In the genomic region with DNA sequence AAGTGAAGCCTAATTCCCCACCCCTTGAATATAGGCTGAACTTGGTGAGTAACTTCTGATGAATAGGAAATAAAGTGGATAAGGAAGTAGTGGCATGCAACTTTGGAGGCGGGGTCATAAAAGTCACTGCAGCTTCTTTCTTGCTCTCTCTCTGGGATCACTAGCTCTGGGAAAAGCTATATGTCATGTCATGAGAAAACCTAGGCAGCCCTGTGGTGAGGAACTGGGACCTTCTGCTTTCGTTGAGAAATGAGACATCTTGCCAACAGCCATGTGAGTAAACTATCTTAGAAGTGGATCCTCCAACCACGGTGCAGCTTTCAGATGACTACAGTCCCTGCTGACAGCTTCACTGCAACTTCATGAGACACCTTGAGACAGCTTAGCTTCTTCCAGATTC, we compare ENCODE assay signal across 13 cellular contexts. TPM values are rescaled to one million over a fixed set of nuclear protein-coding genes. Genes with fewer than 3 reads are reported as not detected.
DNase-seq lines count a peak whose midpoint lies in the region; ATAC-seq and TF ChIP-seq lines count a peak whose summit lies in the region.
"Had no signal": no experiment of that assay in that cellular context is flagged by ENCODE, and none has a peak within 500 bp of the region (broad histone marks: within the 10 kb centered on the region; RNA-seq: fewer than 3 reads in every experiment).

No MANE protein-coding gene starts in this region.

- DNase-seq in CD1c-positive myeloid dendritic cell (ENCODE audit: extremely low spot score) = peak; percentile 88
- peak; percentile 76 for DNase-seq in HCEC 1CT
- peak; percentile 67 for DNase-seq in OCI-M1 (lab: John Stamatoyannopoulos, UW)
- DNase-seq in fibroblast of villous mesenchyme (ENCODE audit: low read depth) = peak; percentile 17
- DNase-seq in naive thymus-derived CD8-positive, alpha-beta T cell = no peak
- no peak for DNase-seq in DMS 273 (lab: John Stamatoyannopoulos, UW; ENCODE audit: unreplicated experiment)
- DNase-seq in stimulated activated effector memory CD8-positive, alpha-beta T cell treated with anti-CD3 and anti-CD28 coated beads, Interleukin-12 subunit alpha, Interleukin-12 subunit beta, amount 100 ng/mL, for 72 hours (ENCODE audit: low spot score in 2 of 2) = no peak
- DNase-seq: activated T-cell treated with anti-CD3 and anti-CD28 coated beads, Interleukin-2, amount 50 U/mL, for 48 hours; NCI-H2081 had no signal

- H3K27ac Mint-ChIP-seq in naive thymus-derived CD8-positive, alpha-beta T cell = no peak overlapping the region
- H3K27ac Mint-ChIP-seq in stimulated activated effector memory CD8-positive, alpha-beta T cell treated with anti-CD3 and anti-CD28 coated beads, Interleukin-12 subunit alpha, Interleukin-12 subunit beta, amount 100 ng/mL, for 72 hours = no peak overlapping the region
- H3K27ac Mint-ChIP-seq: type B pancreatic cell had no signal

- H3K36me3 Mint-ChIP-seq in naive thymus-derived CD8-positive, alpha-beta T cell = no peaks in the 10 kb centered on the region
- H3K36me3 Mint-ChIP-seq in stimulated activated effector memory CD8-positive, alpha-beta T cell treated with anti-CD3 and anti-CD28 coated beads, Interleukin-12 subunit alpha, Interleukin-12 subunit beta, amount 100 ng/mL, for 72 hours = no peaks in the 10 kb centered on the region

- ATAC-seq in naive thymus-derived CD8-positive, alpha-beta T cell = no peak
- ATAC-seq in GM21825 (IDR thresholded peaks at IDR 0.05; ENCODE audit: unreplicated experiment) = no peak
- ATAC-seq in stimulated activated effector memory CD8-positive, alpha-beta T cell treated with anti-CD3 and anti-CD28 coated beads, Interleukin-12 subunit alpha, Interleukin-12 subunit beta, amount 100 ng/mL, for 72 hours = no peak

- H3K4me3 ChIP-seq in fibroblast of villous mesenchyme (ENCODE audit: low read depth, low read length) = no peak overlapping the region
- H3K4me3 ChIP-seq: coronary artery had no signal

- no peak overlapping the region for H3K4me3 Mint-ChIP-seq in naive thymus-derived CD8-positive, alpha-beta T cell
- no peak overlapping the region for H3K4me3 Mint-ChIP-seq in stimulated activated effector memory CD8-positive, alpha-beta T cell treated with anti-CD3 and anti-CD28 coated beads, Interleukin-12 subunit alpha, Interleukin-12 subunit beta, amount 100 ng/mL, for 72 hours
- H3K4me3 Mint-ChIP-seq: type B pancreatic cell had no signal

- POLR2A ChIA-PET in naive thymus-derived CD8-positive, alpha-beta T cell (lab: Charles Lee) = no interaction called here

- peaks cover 14 to 56% (median 28%) of the 10 kb centered on the region in 5 donors for H3K27me3 Mint-ChIP-seq in naive thymus-derived CD8-positive, alpha-beta T cell
- H3K27me3 Mint-ChIP-seq: type B pancreatic cell had no signal

- no peaks in the 10 kb centered on the region for H3K9me3 Mint-ChIP-seq in naive thymus-derived CD8-positive, alpha-beta T cell
- no peaks in the 10 kb centered on the region for H3K9me3 Mint-ChIP-seq in stimulated activated effector memory CD8-positive, alpha-beta T cell treated with anti-CD3 and anti-CD28 coated beads, Interleukin-12 subunit alpha, Interleukin-12 subunit beta, amount 100 ng/mL, for 72 hours
- H3K9me3 Mint-ChIP-seq: type B pancreatic cell had no signal

- TF ChIP-seq CTCF in fibroblast of villous mesenchyme (IDR thresholded peaks at IDR 0.05; ENCODE audit: insufficient read depth, low read depth, low read length) = no peak

- no peaks in the 10 kb centered on the region for H3K4me1 Mint-ChIP-seq in naive thymus-derived CD8-positive, alpha-beta T cell
- H3K4me1 Mint-ChIP-seq in stimulated activated effector memory CD8-positive, alpha-beta T cell treated with anti-CD3 and anti-CD28 coated beads, Interleukin-12 subunit alpha, Interleukin-12 subunit beta, amount 100 ng/mL, for 72 hours = no peaks in the 10 kb centered on the region

RNA-seq across cellular contexts. Expression of gene ZNF214, which starts 15.7 kb away (rescaled TPM):
- 2.6 and 3.2 TPM in 2 replicates for total RNA-seq in fibroblast of villous mesenchyme
- not detected for total RNA-seq in naive thymus-derived CD8-positive, alpha-beta T cell
- polyA plus RNA-seq in naive thymus-derived CD8-positive, alpha-beta T cell = not detected
- total RNA-seq: T-helper 2 cell treated with Interferon-gamma antibody and Interleukin-4, amounts not matched to agents 100 ng/mL and 5 ng/mL, for 36 hours had no signal

RNA-seq across cellular contexts. Expression of gene NLRP14, which starts 15.8 kb away (rescaled TPM):
- total RNA-seq in fibroblast of villous mesenchyme = under 0.01 and 0.32 TPM in 2 replicates
- total RNA-seq in naive thymus-derived CD8-positive, alpha-beta T cell = not detected
- not detected for polyA plus RNA-seq in naive thymus-derived CD8-positive, alpha-beta T cell

Comparison
In these comparisons a context has a peak if more than half of its experiments do, and no peak if none do; other contexts are left out.
1. DNase-seq: peak in CD1c-positive myeloid dendritic cell (single experiment), HCEC 1CT (single experiment), OCI-M1 (single experiment) and fibroblast of villous mesenchyme (single experiment); none in naive thymus-derived CD8-positive, alpha-beta T cell (0 of 10), DMS 273 (single experiment) and stimulated activated effector memory CD8-positive, alpha-beta T cell treated with anti-CD3 and anti-CD28 coated beads, Interleukin-12 subunit alpha, Interleukin-12 subunit beta, amount 100 ng/mL, for 72 hours (0 of 2).